Comparison of ENCODE assay signal across 1 cellular context in genomic region chr6:77561768-77562314, GRCh38.
TF ChIP-seq lines count a peak whose summit lies in the region.

No MANE protein-coding gene starts in this region.

TF ChIP-seq in GM12878, 131 proteins besides CTCF, POLR2A, EP300 and RAD21 (continued from another document and continues in another):
- TF ChIP-seq ZNF592 (IDR thresholded peaks at IDR 0.05) (peak; percentile 80), GATAD2B (conservative IDR thresholded peaks at IDR 0.05; ENCODE audit: low read depth) (peak; percentile 98), TBL1XR1 (IDR thresholded peaks at IDR 0.05; ENCODE audit: low read depth, low read length) (no peak), TCF12 (IDR thresholded peaks at IDR 0.05; ENCODE audit: low read depth, low read length) (0 out of 2 replicates have a peak, but pooled peaks have one; percentile 41), ZNF687 (IDR thresholded peaks at IDR 0.05) (peak; percentile 95), IKZF2 (IDR thresholded peaks at IDR 0.05) (peak; percentile 69 to 72; a peak in 2 of 4 replicates), MAX (IDR thresholded peaks at IDR 0.05; ENCODE audit: low read depth, low read length) (no peak), JUNB (IDR thresholded peaks at IDR 0.05) (no peak), NR2C1 (IDR thresholded peaks at IDR 0.05) (peak; percentile 86), MXI1 (IDR thresholded peaks at IDR 0.05; ENCODE audit: low read depth, low read length) (no peak), BHLHE40 (IDR thresholded peaks at IDR 0.05; ENCODE audit: borderline replicate concordance in 1 of 2, low read depth in 2 of 2, low read length in 1 of 2) (no peak), PRDM15 (CRISPR knock-in tag; IDR thresholded peaks at IDR 0.05) (no peak), SKIL (IDR thresholded peaks at IDR 0.05; ENCODE audit: low read depth, poor library complexity, severe bottlenecking) (peak; percentile 45), E2F8 (IDR thresholded peaks at IDR 0.05; ENCODE audit: low read depth, partially characterized antibody) (peak; percentile 36), RELB (IDR thresholded peaks at IDR 0.05; ENCODE audit: low read depth) (peak; percentile 57; the same call in 1 of the 2 replicates), ZSCAN29 (IDR thresholded peaks at IDR 0.05) (no peak), ATF7 (IDR thresholded peaks at IDR 0.05; ENCODE audit: low read depth) (peak; percentile 58), MYC (IDR thresholded peaks at IDR 0.05; ENCODE audit: insufficient read depth, insufficient read length, insufficient replicate concordance, low read length, severe bottlenecking) (no peak), PAX8 (IDR thresholded peaks at IDR 0.05) (peak; percentile 48; the same call in 1 of the 2 replicates), YBX1 (IDR thresholded peaks at IDR 0.05) (no peak), MYB (IDR thresholded peaks at IDR 0.05; ENCODE audit: borderline replicate concordance, low read depth, low read length) (no peak), MTA2 (IDR thresholded peaks at IDR 0.05; ENCODE audit: low read depth) (peak; percentile 64), MLLT1 (IDR thresholded peaks at IDR 0.05) (0 out of 2 replicates have a peak, but pooled peaks have one; percentile 47), CUX1 (IDR thresholded peaks at IDR 0.05; ENCODE audit: insufficient replicate concordance, low read depth, low read length) (peak; percentile 71), STAT1 (conservative IDR thresholded peaks at IDR 0.05) (no peak)
